ENCODE assay signal across 21 cellular contexts in genomic region chr1:3075666-3076387, GRCh38. TPM values are rescaled to one million over a fixed set of nuclear protein-coding genes. Genes with fewer than 3 reads are reported as not detected.
"Had no signal": no experiment of that assay in that cellular context is flagged by ENCODE, and none has a peak within 500 bp of the region (broad histone marks: within the 10 kb centered on the region; RNA-seq: fewer than 3 reads in every experiment).

No MANE protein-coding gene starts in this region.

- H3K27me3 ChIP-seq: ovary had no signal

- H3K4me3 ChIP-seq: esophagus squamous epithelium, ovary, SJSA1, upper lobe of left lung had no signal

- H3K9me3 ChIP-seq: esophagus squamous epithelium, ovary, upper lobe of left lung had no signal

- H3K9me3 Mint-ChIP-seq: activated naive CD4-positive, alpha-beta T cell treated with anti-CD3 and anti-CD28 coated beads for 36 hours; activated naive CD8-positive, alpha-beta T cell treated with anti-CD3 and anti-CD28 coated beads, Interleukin-2, amount 50 U/mL, for 24 hours; activated T-helper 2 cell treated with anti-CD3 and anti-CD28 coated beads, Interferon-gamma antibody, Interleukin-2, Interleukin-4, amounts not matched to agents 10 μg/mL and 5 μg/mL and 100 μg/mL, durations not matched to agents 14 hours and 24 hours and 36 hours; central memory CD8-positive, alpha-beta T cell; neural crest cell; stimulated activated effector memory CD8-positive, alpha-beta T cell treated with anti-CD3 and anti-CD28 coated beads, Interleukin-12 subunit alpha, Interleukin-12 subunit beta, amount 100 ng/mL, for 72 hours; T-helper 2 cell treated with Interferon-gamma antibody and Interleukin-4, amounts not matched to agents 5 μg/mL and 100 μg/mL, for 36 hours had no signal

- H3K27ac Mint-ChIP-seq: activated naive CD4-positive, alpha-beta T cell treated with anti-CD3 and anti-CD28 coated beads for 36 hours; activated naive CD8-positive, alpha-beta T cell treated with anti-CD3 and anti-CD28 coated beads, Interleukin-2, amount 50 U/mL, for 24 hours; activated T-helper 2 cell treated with anti-CD3 and anti-CD28 coated beads, Interferon-gamma antibody, Interleukin-2, Interleukin-4, amounts not matched to agents 10 μg/mL and 5 μg/mL and 100 μg/mL, durations not matched to agents 14 hours and 24 hours and 36 hours; stimulated activated effector memory CD8-positive, alpha-beta T cell treated with anti-CD3 and anti-CD28 coated beads, Interleukin-12 subunit alpha, Interleukin-12 subunit beta, amount 100 ng/mL, for 72 hours; T-helper 2 cell treated with Interferon-gamma antibody and Interleukin-4, amounts not matched to agents 5 μg/mL and 100 μg/mL, for 36 hours had no signal

- DNase-seq: activated CD4-positive, alpha-beta T cell treated with anti-CD3 and anti-CD28 coated beads, Interleukin-2, amount 50 U/mL, for 4 hours; activated naive CD4-positive, alpha-beta T cell treated with anti-CD3 and anti-CD28 coated beads for 36 hours; activated naive CD8-positive, alpha-beta T cell treated with anti-CD3 and anti-CD28 coated beads, Interleukin-2, amount 50 U/mL, for 24 hours; cortex of kidney; effector CD4-positive, alpha-beta T cell; esophagus squamous epithelium; ovary; stimulated activated CD4-positive, alpha-beta T cell treated with anti-CD3 and anti-CD28 coated beads, Interleukin-12 subunit alpha, Interleukin-12 subunit beta, amount 100 ng/mL, for 4 hours; stimulated activated CD4-positive, alpha-beta T cell treated with anti-CD3 and anti-CD28 coated beads, Interleukin-2, amount 100 ng/mL, for 24 hours; SW 1271 had no signal

- H3K4me1 ChIP-seq: SJSA1 had no signal

- H3K36me3 Mint-ChIP-seq: stimulated activated effector memory CD8-positive, alpha-beta T cell treated with anti-CD3 and anti-CD28 coated beads, Interleukin-12 subunit alpha, Interleukin-12 subunit beta, amount 100 ng/mL, for 72 hours had no signal

- H3K27ac ChIP-seq: esophagus squamous epithelium, ovary, SJSA1 had no signal

- H3K4me1 Mint-ChIP-seq: activated naive CD8-positive, alpha-beta T cell treated with anti-CD3 and anti-CD28 coated beads, Interleukin-2, amount 50 U/mL, for 24 hours; central memory CD8-positive, alpha-beta T cell; stimulated activated effector memory CD8-positive, alpha-beta T cell treated with anti-CD3 and anti-CD28 coated beads, Interleukin-12 subunit alpha, Interleukin-12 subunit beta, amount 100 ng/mL, for 72 hours had no signal

- H3K4me3 Mint-ChIP-seq: activated naive CD4-positive, alpha-beta T cell treated with anti-CD3 and anti-CD28 coated beads for 36 hours; activated naive CD8-positive, alpha-beta T cell treated with anti-CD3 and anti-CD28 coated beads, Interleukin-2, amount 50 U/mL, for 24 hours; central memory CD8-positive, alpha-beta T cell; neural crest cell; stimulated activated effector memory CD8-positive, alpha-beta T cell treated with anti-CD3 and anti-CD28 coated beads, Interleukin-12 subunit alpha, Interleukin-12 subunit beta, amount 100 ng/mL, for 72 hours; T-helper 2 cell treated with Interferon-gamma antibody and Interleukin-4, amounts not matched to agents 5 μg/mL and 100 μg/mL, for 36 hours had no signal

- ATAC-seq: activated naive CD8-positive, alpha-beta T cell treated with anti-CD3 and anti-CD28 coated beads, Interleukin-2, amount 50 U/mL, for 24 hours; stimulated activated effector memory CD8-positive, alpha-beta T cell treated with anti-CD3 and anti-CD28 coated beads, Interleukin-12 subunit alpha, Interleukin-12 subunit beta, amount 100 ng/mL, for 72 hours had no signal

RNA-seq across cellular contexts. Expression of gene PRDM16, which starts 6.8 kb away (rescaled TPM):
- total RNA-seq: activated T-helper 2 cell treated with anti-CD3 and anti-CD28 coated beads, Interferon-gamma antibody, Interleukin-2, Interleukin-4, amounts not matched to agents 10 μg/mL and 5 μg/mL and 100 μg/mL, durations not matched to agents 14 hours and 24 hours and 36 hours; endothelial cell of umbilical vein; lung microvascular endothelial cell had no signal
- polyA plus RNA-seq: endothelial cell of umbilical vein had no signal

RNA-seq across cellular contexts. Expression of gene ACTRT2, which starts 54.6 kb away (rescaled TPM):
- total RNA-seq: activated naive CD4-positive, alpha-beta T cell treated with anti-CD3 and anti-CD28 coated beads for 36 hours; activated T-helper 2 cell treated with anti-CD3 and anti-CD28 coated beads, Interferon-gamma antibody, Interleukin-2, Interleukin-4, amounts not matched to agents 10 μg/mL and 5 μg/mL and 100 μg/mL, durations not matched to agents 14 hours and 24 hours and 36 hours; astrocyte; endothelial cell of umbilical vein; esophagus squamous epithelium; fibroblast of villous mesenchyme; lung microvascular endothelial cell; neural crest cell; ovary; SJSA1; upper lobe of left lung had no signal
- polyA plus RNA-seq: endothelial cell of umbilical vein, ovary had no signal
